8 cellular contexts compared by ENCODE assay signal in the genomic region with DNA sequence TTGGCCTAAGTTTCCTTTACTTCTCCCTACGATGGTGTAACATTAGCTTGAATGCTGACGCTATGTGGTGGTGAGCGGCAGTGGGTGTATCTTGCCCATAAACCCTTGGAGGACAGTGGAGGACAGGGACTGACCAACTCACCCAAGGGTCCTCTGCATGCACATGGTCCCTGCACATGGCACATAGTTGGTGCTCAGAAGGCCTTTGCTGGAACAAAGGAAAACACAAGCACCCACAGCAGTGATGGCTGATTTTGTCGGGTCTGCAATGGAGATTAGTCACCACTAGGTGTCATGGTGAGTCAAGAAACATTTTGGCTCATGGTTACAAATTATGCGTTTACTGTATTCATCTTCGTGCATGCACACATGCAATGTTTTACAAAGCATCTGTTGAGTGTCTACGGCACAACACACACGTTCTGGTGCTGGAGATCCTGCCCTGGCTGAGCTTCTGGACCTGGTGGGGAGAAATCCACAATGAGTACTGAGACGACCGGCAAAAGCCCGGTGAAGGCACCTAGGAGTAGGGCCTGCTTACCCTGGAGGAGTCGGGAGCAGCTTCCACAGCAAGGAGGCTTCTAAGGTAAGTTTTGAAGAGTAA. TPM values are rescaled to one million over a fixed set of nuclear protein-coding genes. Genes with fewer than 3 reads are reported as not detected.
DNase-seq lines count a peak whose midpoint lies in the region; ATAC-seq and TF ChIP-seq lines count a peak whose summit lies in the region.

No MANE protein-coding gene starts in this region.

- H3K27ac Mint-ChIP-seq in activated naive CD4-positive, alpha-beta T cell treated with anti-CD3 and anti-CD28 coated beads, Interleukin-2, amount 50 U/mL, for 24 hours, result peak overlapping the region; percentile 49

- DNase-seq in AML-193 (lab: John Stamatoyannopoulos, UW) (peak; percentile 9 to 21), GM13976 (ENCODE audit: low spot score) (peak; percentile 72), NCI-H460 (ENCODE audit: extremely low read depth, low read depth) (peak; percentile 26), left ventricle myocardium inferior (no peak), retina (peak; percentile 60)
- DNase-seq in effector CD4-positive, alpha-beta T cell, result no peak

- H3K36me3 Mint-ChIP-seq in activated naive CD4-positive, alpha-beta T cell treated with anti-CD3 and anti-CD28 coated beads, Interleukin-2, amount 50 U/mL, for 24 hours, result no peaks in the 10 kb centered on the region

- H3K27me3 Mint-ChIP-seq in activated naive CD4-positive, alpha-beta T cell treated with anti-CD3 and anti-CD28 coated beads, Interleukin-2, amount 50 U/mL, for 24 hours, result no peaks in the 10 kb centered on the region

- peaks cover 13% of the 10 kb centered on the region for H3K4me1 ChIP-seq in left ventricle myocardium inferior

- H3K4me3 Mint-ChIP-seq in activated naive CD4-positive, alpha-beta T cell treated with anti-CD3 and anti-CD28 coated beads, Interleukin-2, amount 50 U/mL, for 24 hours, result no peak overlapping the region

- H3K27ac ChIP-seq in left ventricle myocardium inferior (replicated peaks), result no peak overlapping the region

- H3K4me1 Mint-ChIP-seq in activated naive CD4-positive, alpha-beta T cell treated with anti-CD3 and anti-CD28 coated beads, Interleukin-2, amount 50 U/mL, for 24 hours, result peaks cover 11% of the 10 kb centered on the region

- intact Hi-C loops in left ventricle myocardium inferior (cut with micrococcal nuclease), result loop anchor here (5.0 kb wide), 1 partner anchor 380 kb away; no protein-coding TSS in a partner anchor

- no peaks in the 10 kb centered on the region for H3K27me3 ChIP-seq in left ventricle myocardium inferior (ENCODE audit: low read depth)

- no peak overlapping the region for H3K4me3 ChIP-seq in left ventricle myocardium inferior

- no peak for ATAC-seq in GM21390 (IDR thresholded peaks at IDR 0.05; ENCODE audit: unreplicated experiment)

- TF ChIP-seq CTCF in GM13976 (IDR thresholded peaks at IDR 0.05; ENCODE audit: borderline replicate concordance, control extremely low read depth, extremely low read depth, insufficient read depth, missing control alignments) (peak; percentile 59), left ventricle myocardium inferior (IDR thresholded peaks at IDR 0.05; ENCODE audit: borderline replicate concordance) (peak; percentile 83)

- H3K36me3 ChIP-seq in left ventricle myocardium inferior, result no peaks in the 10 kb centered on the region

- H3K9me3 Mint-ChIP-seq in activated naive CD4-positive, alpha-beta T cell treated with anti-CD3 and anti-CD28 coated beads, Interleukin-2, amount 50 U/mL, for 24 hours, result no peaks in the 10 kb centered on the region

- H3K9me3 ChIP-seq in left ventricle myocardium inferior (replicated peaks), result no peaks in the 10 kb centered on the region

- in situ Hi-C loops in GM13976 (cut with MboI; ENCODE audit: low sequenced_read_pairs, unreplicated experiment), result loop anchor here (10.0 to 25.0 kb wide), 2 partner anchors 378 to 555 kb away; partner anchors contain the start of gene TBC1D8

RNA-seq across cellular contexts. Expression of gene PDCL3, which starts 44.0 kb away (rescaled TPM):
- total RNA-seq in NCI-H460 (2014; rRNA removed; shearing (Covaris generic)), result 20.9 and 23.0 TPM in 2 replicates
- 7.4 and 14.0 TPM in 2 replicates for polyA plus RNA-seq in NCI-H460 (2014; cell fraction: nucleus; rRNA removed)
- 27.6 TPM for total RNA-seq in left ventricle myocardium inferior

Comparison
In these comparisons a context has a peak if more than half of its experiments do, and no peak if none do; other contexts are left out.
1. DNase-seq: peak in AML-193 (2 of 2), GM13976 (single experiment), NCI-H460 (single experiment) and retina (single experiment); none in left ventricle myocardium inferior (single experiment) and effector CD4-positive, alpha-beta T cell (single experiment).